ENCODE assay signal across 8 cellular contexts in the genomic region with DNA sequence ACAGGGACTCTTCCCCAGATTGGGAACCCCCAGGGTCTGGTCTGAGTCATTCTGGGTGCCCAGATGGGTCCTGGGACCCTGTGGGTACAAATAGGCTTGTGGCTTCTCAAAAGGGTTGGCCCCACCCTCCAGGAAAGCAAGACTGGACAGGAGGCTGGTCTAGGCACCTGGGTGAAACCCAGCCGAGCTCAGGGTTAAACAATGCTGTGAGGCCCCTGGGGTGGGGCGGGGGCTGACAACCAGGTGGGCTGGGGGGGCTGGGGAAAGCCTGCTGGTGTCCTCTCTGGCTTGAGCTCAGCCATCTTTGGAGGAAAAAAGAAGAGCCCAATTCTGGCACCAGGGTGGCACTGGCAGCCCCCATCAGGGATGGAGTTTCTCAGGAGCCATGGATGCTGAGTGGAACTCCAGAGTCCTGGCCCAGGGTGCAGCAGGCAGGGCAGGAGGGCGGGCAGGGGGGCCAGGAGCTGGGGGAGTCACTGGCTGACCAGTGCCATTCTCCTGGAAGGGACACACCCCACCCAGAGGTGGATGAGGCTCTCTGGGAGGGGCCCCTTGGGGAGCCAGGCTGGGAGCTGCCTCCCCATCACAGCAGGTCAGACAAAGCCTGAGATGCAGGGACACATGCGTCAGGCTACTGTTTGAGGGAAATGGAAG. TPM values are rescaled to one million over a fixed set of nuclear protein-coding genes. Genes with fewer than 3 reads are reported as not detected.
DNase-seq lines count a peak whose midpoint lies in the region; ATAC-seq and TF ChIP-seq lines count a peak whose summit lies in the region.

No MANE protein-coding gene starts in this region.

- POLR2A ChIA-PET in RWPE1 (lab: Yijun Ruan, JAX; ENCODE audit: low non-redundant PET), result no interaction called here

- peak overlapping the region; percentile 98 for H3K18ac ChIP-seq in neuronal stem cell (ENCODE audit: low read length)

- peaks cover 0 to 8% of the 10 kb centered on the region in 2 donors for H3K36me3 Mint-ChIP-seq in CD14-positive monocyte

- H3K23ac ChIP-seq in neuronal stem cell (ENCODE audit: low read depth, low read length, poor library complexity), result peak overlapping the region; percentile 90

- no peak overlapping the region for H2AFZ ChIP-seq in neuronal stem cell (ENCODE audit: low read length)

- peaks cover 43 to 67% (median 43%) of the 10 kb centered on the region in 3 donors for H3K27me3 Mint-ChIP-seq in CD14-positive monocyte (ENCODE audit: low read depth in 3 of 3)

- H3K36me3 ChIP-seq in esophagus muscularis mucosa (peaks cover 0 to 7% (median 4%) of the 10 kb centered on the region in 4 donors), neuronal stem cell (replicated peaks in 1 of 2; ENCODE audit: control insufficient read depth in 2 of 2, insufficient read depth in 2 of 2, low read length in 2 of 2) (peaks cover 0 to 4% of the 10 kb centered on the region in 2 donors)

- intact Hi-C loops in CD14-positive monocyte (cut with micrococcal nuclease), result loop anchor here in 1 of 2 donors (5.0 kb wide), 2 partner anchors 33 to 758 kb away; no protein-coding TSS in a partner anchor
- intact Hi-C loops in esophagus muscularis mucosa (cut with DNase I), result no loop called here

- H3K27ac ChIP-seq in RWPE1 (peak overlapping the region; percentile 31), esophagus muscularis mucosa (replicated peaks in 1 of 4) (peak overlapping the region in 1 of 4 donors; percentile 61), neuronal stem cell (replicated peaks; ENCODE audit: low read length) (no peak overlapping the region)

- H3K14ac ChIP-seq in neuronal stem cell (ENCODE audit: low read length), result no peak overlapping the region

- H3K9ac ChIP-seq in neuronal stem cell (ENCODE audit: low read depth, low read length, poor library complexity), result no peak overlapping the region

- peak overlapping the region; percentile 76 for H3K4ac ChIP-seq in neuronal stem cell (ENCODE audit: low read length)

- H3K4me3 ChIP-seq in esophagus muscularis mucosa, result peak overlapping the region; percentile 64 to 83 (median 70)
- H3K4me3 ChIP-seq in neuronal stem cell (ENCODE audit: low read length in 2 of 2), result peak overlapping the region in 1 of 2 donors; percentile 51

- no peak for TF ChIP-seq EP300 in esophagus muscularis mucosa (IDR thresholded peaks at IDR 0.05)

- peak overlapping the region; percentile 62 for H2BK5ac ChIP-seq in neuronal stem cell (ENCODE audit: low read length)

- H3K9me3 Mint-ChIP-seq in CD14-positive monocyte, result peaks cover 0 to 9% (median 0%) of the 10 kb centered on the region in 7 donors

- H3K79me1 ChIP-seq in neuronal stem cell (ENCODE audit: low read depth, low read length), result peaks cover 9% of the 10 kb centered on the region

- H4K91ac ChIP-seq in neuronal stem cell (ENCODE audit: low read depth, low read length, poor library complexity), result no peak overlapping the region

- H3K27me3 ChIP-seq in esophagus muscularis mucosa (peaks cover 0 to 63% (median 2%) of the 10 kb centered on the region in 4 donors), neuronal stem cell (ENCODE audit: control insufficient read depth in 3 of 3, insufficient read depth in 3 of 3, low read depth in 1 of 3, low read length in 3 of 3) (peaks cover 21 to 80% (median 59%) of the 10 kb centered on the region in 3 experiments)

- DNase-seq in CD14-positive monocyte (ENCODE audit: low spot score), result no peak
- no peak for DNase-seq in RWPE1 (ENCODE audit: low spot score)
- no peak for DNase-seq in esophagus muscularis mucosa (ENCODE audit: extremely low spot score)
- DNase-seq in neuronal stem cell (ENCODE audit: low spot score), result no peak
- no peak for DNase-seq in SHP77 (lab: John Stamatoyannopoulos, UW)
- no peak for DNase-seq in DMS53 (lab: John Stamatoyannopoulos, UW)
- DNase-seq in HuH-7 (ENCODE audit: low spot score), result no peak

- H3K9me3 ChIP-seq in esophagus muscularis mucosa, result no peaks in the 10 kb centered on the region
- peaks cover 9 to 14% of the 10 kb centered on the region in 2 donors for H3K9me3 ChIP-seq in neuronal stem cell (replicated peaks in 1 of 2; ENCODE audit: control insufficient read depth in 2 of 2, insufficient read depth in 1 of 2, low read depth in 1 of 2, low read length in 2 of 2)

- peak overlapping the region; percentile 17 for H4K8ac ChIP-seq in neuronal stem cell (ENCODE audit: low read depth, low read length)

- H3K4me1 ChIP-seq in esophagus muscularis mucosa (peaks cover 34 to 61% (median 46%) of the 10 kb centered on the region in 4 donors), neuronal stem cell (ENCODE audit: control insufficient read depth in 2 of 2, insufficient read depth in 1 of 2, low read depth in 1 of 2, low read length in 2 of 2) (peaks cover 8 to 12% of the 10 kb centered on the region in 2 donors)

- H2BK120ac ChIP-seq in neuronal stem cell (ENCODE audit: low read depth, low read length), result no peak overlapping the region

- CTCF ChIA-PET in RWPE1 (lab: Yijun Ruan, JAX), result interaction anchor here (0.9 to 2.3 kb wide), 3 partner anchors 36 to 181 kb away, joined by 3 to 8 read pairs (median 4); no protein-coding TSS in a partner anchor

- no peak for ATAC-seq in GM18498 (IDR thresholded peaks at IDR 0.05; ENCODE audit: unreplicated experiment)

- peak overlapping the region; percentile 83 for H2AK5ac ChIP-seq in neuronal stem cell (ENCODE audit: low read depth, low read length)

- no peak for TF ChIP-seq POLR2A in esophagus muscularis mucosa (IDR thresholded peaks at IDR 0.05; ENCODE audit: low read depth)

- H3K4me1 Mint-ChIP-seq in CD14-positive monocyte, result peaks cover 13% of the 10 kb centered on the region

- 100% methylated on average over 2 of the region's 4 CpGs for WGBS in esophagus muscularis mucosa
- WGBS in neuronal stem cell (ENCODE audit: extremely low coverage in 2 of 2, insufficient read length in 2 of 2, insufficient replicate concordance in 1 of 2), 2 donors, result no CpG with 5 or more reads among the region's 4 CpGs

- no peak for TF ChIP-seq CTCF in CD14-positive monocyte (IDR thresholded peaks at IDR 0.05)
- no peak for TF ChIP-seq CTCF in RWPE1 (conservative IDR thresholded peaks at IDR 0.05; ENCODE audit: low read depth)
- TF ChIP-seq CTCF in esophagus muscularis mucosa (IDR thresholded peaks at IDR 0.05), result no peak

- H3K4me2 ChIP-seq in neuronal stem cell (ENCODE audit: insufficient read depth, low read length, poor library complexity, severe bottlenecking), result peak overlapping the region; percentile 86

- peak overlapping the region; percentile 89 for H2BK15ac ChIP-seq in neuronal stem cell (ENCODE audit: low read length)

- H3K27ac Mint-ChIP-seq in CD14-positive monocyte, result no peak overlapping the region

- H2BK12ac ChIP-seq in neuronal stem cell (ENCODE audit: low read length), result no peak overlapping the region

- peak overlapping the region; percentile 56 to 82 for H3K4me3 Mint-ChIP-seq in CD14-positive monocyte

RNA-seq across cellular contexts. Expression of gene SEPTIN5, which starts 1.1 kb away (rescaled TPM):
- under 1 TPM in 1 of 2 donors, not detected in 1; 0.50 TPM for polyA plus RNA-seq in CD14-positive monocyte
- 10 to 100 TPM in 3 of 4 donors, 1 to 10 TPM in 1; 4.2 to 55.4 (median 20.6) TPM for total RNA-seq in esophagus muscularis mucosa
- polyA plus RNA-seq in neuronal stem cell (2013, experiment 1 of 2), result 23.1 TPM
- polyA plus RNA-seq in neuronal stem cell (2013, experiment 2 of 2), result 21.3 TPM

RNA-seq across cellular contexts. Expression of gene GP1BB, which starts 7.9 kb away (rescaled TPM):
- 1 to 10 TPM in 1 of 2 donors, under 1 TPM in 1; 0.26 to 1.5 TPM for polyA plus RNA-seq in CD14-positive monocyte
- 10 to 100 TPM in 1 of 4 donors, 1 to 10 TPM in 3; 1.7 to 16.7 (median 5.7) TPM for total RNA-seq in esophagus muscularis mucosa
- 2.5 TPM for polyA plus RNA-seq in neuronal stem cell (2013, experiment 1 of 2)
- 2.6 TPM for polyA plus RNA-seq in neuronal stem cell (2013, experiment 2 of 2)

RNA-seq across cellular contexts. Expression of gene TBX1, which starts 45.2 kb away (rescaled TPM):
- polyA plus RNA-seq in CD14-positive monocyte, result not detected
- 1 to 10 TPM; 1.4 to 2.5 (median 1.8) TPM for total RNA-seq in esophagus muscularis mucosa
- polyA plus RNA-seq in neuronal stem cell (2013, experiment 1 of 2), result 0.31 TPM
- 0.26 TPM for polyA plus RNA-seq in neuronal stem cell (2013, experiment 2 of 2)
